ENCODE assay signal across 9 cellular contexts in genomic region chr14:52949249-52949648, GRCh38. TPM values are rescaled to one million over a fixed set of nuclear protein-coding genes. Genes with fewer than 3 reads are reported as not detected.
A peak's percentile ranks its signal among the peaks of the same experiment; 100 is the strongest.
DNase-seq lines count a peak whose midpoint lies in the region; ATAC-seq and TF ChIP-seq lines count a peak whose summit lies in the region.
"Had no signal": no experiment of that assay in that cellular context is flagged by ENCODE, and none has a peak within 500 bp of the region (broad histone marks: within the 10 kb centered on the region; RNA-seq: fewer than 3 reads in every experiment).

No MANE protein-coding gene starts in this region.

- H3K4me3 ChIP-seq in HFF-Myc (replicated peaks; ENCODE audit: low read depth, low read length) (peak overlapping the region; percentile 79), iPS-18a (ENCODE audit: low read length) (peak overlapping the region; percentile 99), spleen (peak overlapping the region; percentile 4 to 82 (median 70))

- H3K4me1 ChIP-seq in iPS-18a (ENCODE audit: control insufficient read depth, low read depth, low read length): peaks cover 26% of the 10 kb centered on the region
- H3K4me1 ChIP-seq in spleen: peaks cover 9 to 57% (median 25%) of the 10 kb centered on the region in 6 donors

- peak overlapping the region; percentile 87 for H3K9ac ChIP-seq in iPS-18a (ENCODE audit: low read length)

- no peaks in the 10 kb centered on the region for H3K36me3 Mint-ChIP-seq in activated naive CD8-positive, alpha-beta T cell treated with anti-CD3 and anti-CD28 coated beads, Interleukin-2, amount 10 ng/mL, durations not matched to agents 7 days and 5 days

- intact Hi-C loops in spleen (cut with DNase I; ENCODE audit: low total_unique reads): no loop called here

- DNase-seq in HFF-Myc (ENCODE audit: extremely low read depth, low read depth): no peak
- DNase-seq in activated naive CD8-positive, alpha-beta T cell treated with anti-CD3 and anti-CD28 coated beads, Interleukin-2, amount 10 ng/mL, durations not matched to agents 7 days and 5 days: no peak
- DNase-seq in spleen: no peak
- DNase-seq in DMS79 (lab: John Stamatoyannopoulos, UW): no peak
- no peak for DNase-seq in kidney glomerular epithelial cell (lab: John Stamatoyannopoulos, UW)
- no peak for DNase-seq in GM19238 (ENCODE audit: insufficient read length, low spot score)

- no peaks in the 10 kb centered on the region for H3K9me3 Mint-ChIP-seq in activated naive CD8-positive, alpha-beta T cell treated with anti-CD3 and anti-CD28 coated beads, Interleukin-2, amount 10 ng/mL, durations not matched to agents 7 days and 5 days

- H3K27me3 Mint-ChIP-seq in activated naive CD8-positive, alpha-beta T cell treated with anti-CD3 and anti-CD28 coated beads, Interleukin-2, amount 10 ng/mL, durations not matched to agents 7 days and 5 days: peaks cover 67% of the 10 kb centered on the region

- ATAC-seq in activated naive CD8-positive, alpha-beta T cell treated with anti-CD3 and anti-CD28 coated beads, Interleukin-2, amount 10 ng/mL, durations not matched to agents 7 days and 5 days (ENCODE audit: low read depth): no peak
- no peak for ATAC-seq in GM18867 (IDR thresholded peaks at IDR 0.05; ENCODE audit: unreplicated experiment)

- WGBS in spleen, 5 donors: 3 to 11% (median 5%) methylated on average over 2 of the region's 2 CpGs

- POLR2A ChIA-PET in activated naive CD8-positive, alpha-beta T cell treated with anti-CD3 and anti-CD28 coated beads, Interleukin-2, amount 10 ng/mL, durations not matched to agents 7 days and 5 days (lab: Charles Lee): interaction anchor here (1.1 kb wide), 1 partner anchor 21 kb away, joined by 3 read pairs; no protein-coding TSS in a partner anchor

- no peak for TF ChIP-seq CTCF in HFF-Myc (IDR thresholded peaks at IDR 0.05; ENCODE audit: low read depth, low read length, missing control alignments)
- no peak for TF ChIP-seq CTCF in spleen (IDR thresholded peaks at IDR 0.05 in 8 of 11, conservative IDR thresholded peaks at IDR 0.05 in 3 of 11)

- peaks cover 18% of the 10 kb centered on the region for H3K36me3 ChIP-seq in iPS-18a (ENCODE audit: control insufficient read depth, low read depth, low read length)
- H3K36me3 ChIP-seq in spleen: peaks cover 0 to 6% (median 0%) of the 10 kb centered on the region in 6 donors

- no peaks in the 10 kb centered on the region for H3K9me3 ChIP-seq in iPS-18a (ENCODE audit: control insufficient read depth, low read depth, low read length)
- H3K9me3 ChIP-seq in spleen: no peaks in the 10 kb centered on the region

- H3K27ac Mint-ChIP-seq in activated naive CD8-positive, alpha-beta T cell treated with anti-CD3 and anti-CD28 coated beads, Interleukin-2, amount 10 ng/mL, durations not matched to agents 7 days and 5 days: no peak overlapping the region

- H3K4me3 Mint-ChIP-seq in activated naive CD8-positive, alpha-beta T cell treated with anti-CD3 and anti-CD28 coated beads, Interleukin-2, amount 10 ng/mL, durations not matched to agents 7 days and 5 days: peak overlapping the region; percentile 88

- H3K27ac ChIP-seq in iPS-18a (ENCODE audit: low read length) (no peak overlapping the region), spleen (peak overlapping the region in 6 of 8 donors; percentile 5 to 96 (median 92))

- peaks cover 17% of the 10 kb centered on the region for H3K4me1 Mint-ChIP-seq in activated naive CD8-positive, alpha-beta T cell treated with anti-CD3 and anti-CD28 coated beads, Interleukin-2, amount 10 ng/mL, durations not matched to agents 7 days and 5 days

- no peak for TF ChIP-seq POLR2A in spleen (IDR thresholded peaks at IDR 0.05)

- H3K27me3 ChIP-seq in iPS-18a (ENCODE audit: control insufficient read depth, insufficient read depth, low read length) (no peaks in the 10 kb centered on the region), spleen (replicated peaks in 1 of 7) (peaks cover 0 to 80% (median 35%) of the 10 kb centered on the region in 7 donors)

RNA-seq across cellular contexts. Expression of gene FERMT2, which starts 1.6 kb away (rescaled TPM):
- under 1 TPM; 0.14 to 0.23 TPM for total RNA-seq in activated naive CD8-positive, alpha-beta T cell treated with anti-CD3 and anti-CD28 coated beads, Interleukin-2, amount 10 ng/mL, durations not matched to agents 7 days and 5 days
- 10 to 100 TPM; 39.0 to 94.5 (median 55.5) TPM for total RNA-seq in spleen
- 10 to 100 TPM; 10.5 to 17.8 (median 12.0) TPM for polyA plus RNA-seq in spleen
- total RNA-seq: HT-29 had no signal

Comparison
In these comparisons a context has a peak if more than half of its experiments do, and no peak if none do; other contexts are left out.
1. RNA of gene FERMT2, which starts 1.6 kb away (total RNA-seq): 39.0 to 94.5 TPM in spleen; 0.14 to 0.23 TPM in activated naive CD8-positive, alpha-beta T cell treated with anti-CD3 and anti-CD28 coated beads, Interleukin-2, amount 10 ng/mL, durations not matched to agents 7 days and 5 days; every median in the first group is over 10 times any median in the second.
2. Peak in every context shown above with its lines, with median percentiles within 50 percentile points of each other: H3K4me3 ChIP-seq.